In the genomic region with DNA sequence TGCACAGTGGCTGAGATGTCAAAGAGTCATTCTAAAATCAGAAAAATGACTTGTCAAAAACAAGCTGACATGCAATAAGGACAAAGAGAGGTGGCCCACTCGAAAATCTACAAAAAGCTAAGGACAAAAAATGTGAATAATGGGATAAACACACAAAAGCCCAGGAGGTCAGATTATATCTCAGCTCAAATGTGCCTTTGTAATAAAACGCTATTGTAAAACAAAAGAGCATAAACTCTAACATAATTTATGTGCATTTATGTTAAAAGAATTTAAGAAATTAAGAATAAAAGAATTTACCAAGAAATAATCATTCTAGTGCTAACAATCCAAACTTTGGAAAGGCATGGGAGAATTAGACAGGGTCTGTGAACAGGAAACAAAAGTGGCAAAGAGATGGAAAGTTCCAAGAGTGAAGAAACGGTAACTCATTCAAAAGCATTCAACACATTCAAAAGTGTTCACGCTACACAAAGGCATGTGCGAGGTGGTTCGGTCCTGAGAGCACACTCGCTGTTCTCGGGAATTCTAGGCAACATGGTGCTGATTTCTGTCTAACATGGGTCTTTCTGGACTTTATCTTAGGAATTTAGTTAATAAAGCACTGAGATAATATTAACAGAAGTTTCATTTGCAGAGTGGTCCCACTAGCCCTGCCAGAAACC, we compare ENCODE assay signal across 18 cellular contexts.
A peak's percentile ranks its signal among the peaks of the same experiment; 100 is the strongest.
DNase-seq lines count a peak whose midpoint lies in the region; ATAC-seq, FAIRE-seq and TF ChIP-seq lines count a peak whose summit lies in the region.
"Had no signal": no experiment of that assay in that cellular context is flagged by ENCODE, and none has a peak within 500 bp of the region (broad histone marks: within the 10 kb centered on the region; RNA-seq: fewer than 3 reads in every experiment).

No MANE protein-coding gene starts in this region.

- H3K4me2 ChIP-seq in keratinocyte (ENCODE audit: control insufficient read depth, extremely low read depth, insufficient read depth, low read depth, low read length) = peak overlapping the region; percentile 30
- H3K4me2 ChIP-seq: GM23338 had no signal

- H3K9me3 Mint-ChIP-seq in Calu3 (ENCODE audit: low read depth, unreplicated experiment) (no peaks in the 10 kb centered on the region), progenitor cell of endocrine pancreas (ENCODE audit: low read depth) (no peaks in the 10 kb centered on the region)
- H3K9me3 Mint-ChIP-seq: GM23338 had no signal

- BruUV-seq in Calu3 (replicated peaks; lab: Mats Ljungman, UMichigan) = no TSS peak

- peaks cover 18% of the 10 kb centered on the region for H3K36me3 Mint-ChIP-seq in Calu3 (ENCODE audit: insufficient read depth, unreplicated experiment)
- no peaks in the 10 kb centered on the region for H3K36me3 Mint-ChIP-seq in progenitor cell of endocrine pancreas (ENCODE audit: insufficient read depth)

- intact Hi-C loops in Calu3 (cut with micrococcal nuclease; ENCODE audit: unreplicated experiment) = loop anchor here (5.0 kb wide), 1 partner anchor 602 kb away; no protein-coding TSS in a partner anchor

- TF ChIP-seq CTCF in Calu3 (IDR thresholded peaks at IDR 0.05; ENCODE audit: unreplicated experiment) (no peak), VCaP (conservative IDR thresholded peaks at IDR 0.05) (no peak), keratinocyte (optimal IDR thresholded peaks at IDR 0.05 in 1 of 3, IDR thresholded peaks at IDR 0.05 in 1 of 3, conservative IDR thresholded peaks at IDR 0.05 in 1 of 3; ENCODE audit: extremely low read depth in 1 of 3, insufficient read depth in 2 of 3, low read length in 3 of 3) (no peak), progenitor cell of endocrine pancreas (IDR thresholded peaks at IDR 0.05; ENCODE audit: unreplicated experiment) (no peak)

- DNase-seq in Calu3 = no peak
- DNase-seq in keratinocyte (ENCODE audit: low read depth, low spot score) = no peak
- DNase-seq in progenitor cell of endocrine pancreas (ENCODE audit: low spot score, unreplicated experiment) = no peak
- DNase-seq in islet precursor cell = no peak
- no peak for DNase-seq in DMS153 treated with DMSO at 0.1 percent for 48 hours (lab: John Stamatoyannopoulos, UW; ENCODE audit: unreplicated experiment)
- DNase-seq: AML-193, KG1, NCI-H1092, NCI-H1694 treated with DMSO at 0.1 percent for 48 hours, NCI-H2171, NCI-H446 treated with DMSO at 0.1 percent for 48 hours, Right ventricle myocardium superior had no signal

- CTCF ChIA-PET in Calu3 (lab: Charles Lee) = interaction anchor here (1.1 to 1.8 kb wide), 3 partner anchors 186 to 338 kb away, joined by 5 to 8 read pairs (median 6); no protein-coding TSS in a partner anchor

- H3K4me1 Mint-ChIP-seq in Calu3 (ENCODE audit: low read depth, unreplicated experiment) (peaks cover 58% of the 10 kb centered on the region), progenitor cell of endocrine pancreas (ENCODE audit: low read depth) (peaks cover 44% of the 10 kb centered on the region)

- H3K9me3 ChIP-seq in keratinocyte (ENCODE audit: control insufficient read depth, low read depth, low read length) = no peaks in the 10 kb centered on the region

- H3K27ac Mint-ChIP-seq in Calu3 (ENCODE audit: unreplicated experiment) (peak overlapping the region; percentile 98), progenitor cell of endocrine pancreas (peak overlapping the region; percentile 72)
- H3K27ac Mint-ChIP-seq: GM23338 had no signal

- H3K9ac ChIP-seq in keratinocyte (ENCODE audit: control insufficient read depth, extremely low read depth, insufficient read depth, low read length) = peak overlapping the region; percentile 29

- no peaks in the 10 kb centered on the region for H4K20me1 ChIP-seq in keratinocyte (ENCODE audit: control insufficient read depth, extremely low read depth, insufficient read depth, low read length)

- no peaks in the 10 kb centered on the region for H3K27me3 Mint-ChIP-seq in Calu3 (ENCODE audit: unreplicated experiment)
- peaks cover 6% of the 10 kb centered on the region for H3K27me3 Mint-ChIP-seq in progenitor cell of endocrine pancreas

- H3K4me1 ChIP-seq in keratinocyte (ENCODE audit: control insufficient read depth, extremely low read depth, insufficient read depth, low read length) = peaks cover 27% of the 10 kb centered on the region

- H3K36me3 ChIP-seq in keratinocyte (ENCODE audit: control insufficient read depth in 2 of 2, extremely low read depth in 1 of 2, insufficient read depth in 2 of 2, low read length in 2 of 2) = no peaks in the 10 kb centered on the region

- ATAC-seq in GM21381 (IDR thresholded peaks at IDR 0.05; ENCODE audit: unreplicated experiment) = no peak
- no peak for ATAC-seq in HG03457 (IDR thresholded peaks at IDR 0.05; ENCODE audit: unreplicated experiment)
- ATAC-seq: GM12878, GM23338, Panc1 had no signal

- no peaks in the 10 kb centered on the region for H3K9me1 ChIP-seq in keratinocyte (ENCODE audit: control insufficient read depth, extremely low read depth, insufficient read depth, low read length)

- no peaks in the 10 kb centered on the region for H3K79me2 ChIP-seq in keratinocyte (ENCODE audit: control insufficient read depth, insufficient read depth, low read length)

- H3K4me3 ChIP-seq in keratinocyte (ENCODE audit: control insufficient read depth in 2 of 3, extremely low read depth in 1 of 3, insufficient read depth in 2 of 3, low read depth in 1 of 3, low read length in 3 of 3) = no peak overlapping the region
- H3K4me3 ChIP-seq: GM12878, GM23338 had no signal

- H3K27me3 ChIP-seq in keratinocyte (ENCODE audit: control insufficient read depth, extremely low read depth, insufficient read depth, low read length) = no peaks in the 10 kb centered on the region

- dilution Hi-C loops in keratinocyte (cut with MboI; ENCODE audit: extremely low pct_ligation_motif_present, low sequenced_read_pairs) = no loop called here

- no peak overlapping the region for H2AFZ ChIP-seq in keratinocyte (ENCODE audit: control insufficient read depth, low read length)

- H3K4me3 Mint-ChIP-seq in Calu3 (ENCODE audit: low read depth, unreplicated experiment) (peak overlapping the region; percentile 43), progenitor cell of endocrine pancreas (ENCODE audit: low read depth) (no peak overlapping the region)
- H3K4me3 Mint-ChIP-seq: GM23338 had no signal

- FAIRE-seq in keratinocyte (lab: Jason Lieb, UNC) = no peak
- FAIRE-seq: GM12878 had no signal

- H3K27ac ChIP-seq in VCaP (peak overlapping the region; percentile 27; the same call in 1 of the 2 replicates), keratinocyte (ENCODE audit: control insufficient read depth, insufficient read depth, low read length) (no peak overlapping the region)
